In the genomic region with DNA sequence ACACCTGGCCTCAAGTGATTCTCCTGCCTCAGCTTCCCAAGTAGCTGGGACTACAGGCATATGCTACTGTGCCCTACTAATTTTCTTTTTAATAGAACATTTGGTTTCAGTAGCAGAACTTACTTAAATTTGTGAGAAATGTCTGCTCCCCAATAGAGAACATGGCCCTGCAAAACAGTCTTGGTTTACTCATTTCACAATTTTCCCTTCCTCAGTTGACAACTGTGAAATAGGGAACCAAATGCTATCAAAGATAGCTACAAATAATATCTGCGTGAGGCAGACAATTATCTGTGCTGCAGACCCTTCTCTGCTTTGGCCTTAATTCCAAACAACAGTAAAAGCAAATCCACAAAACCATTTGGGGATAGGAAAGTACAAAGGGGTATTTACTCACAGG, we compare ENCODE assay signal across 1 cellular context.
TF ChIP-seq lines count a peak whose summit lies in the region.

No MANE protein-coding gene starts in this region.

TF ChIP-seq in GM12878, 131 proteins besides CTCF, POLR2A, EP300 and RAD21:
- TF ChIP-seq ZNF592 (IDR thresholded peaks at IDR 0.05) = no peak
- no peak for TF ChIP-seq CREB1 (IDR thresholded peaks at IDR 0.05; ENCODE audit: low read depth)
- TF ChIP-seq PAX5 (IDR thresholded peaks at IDR 0.05; ENCODE audit: borderline replicate concordance, low read depth, low read length) = no peak
- TF ChIP-seq JUNB (IDR thresholded peaks at IDR 0.05) = peak; percentile 44
- peak; percentile 21; the same call in 1 of the 2 replicates for TF ChIP-seq SPI1 (IDR thresholded peaks at IDR 0.05; ENCODE audit: borderline replicate concordance, insufficient read depth, low read depth, low read length)
TF ChIP-seq in GM12878: peak in this region for 2.
